8 cellular contexts compared by ENCODE assay signal in the genomic region with DNA sequence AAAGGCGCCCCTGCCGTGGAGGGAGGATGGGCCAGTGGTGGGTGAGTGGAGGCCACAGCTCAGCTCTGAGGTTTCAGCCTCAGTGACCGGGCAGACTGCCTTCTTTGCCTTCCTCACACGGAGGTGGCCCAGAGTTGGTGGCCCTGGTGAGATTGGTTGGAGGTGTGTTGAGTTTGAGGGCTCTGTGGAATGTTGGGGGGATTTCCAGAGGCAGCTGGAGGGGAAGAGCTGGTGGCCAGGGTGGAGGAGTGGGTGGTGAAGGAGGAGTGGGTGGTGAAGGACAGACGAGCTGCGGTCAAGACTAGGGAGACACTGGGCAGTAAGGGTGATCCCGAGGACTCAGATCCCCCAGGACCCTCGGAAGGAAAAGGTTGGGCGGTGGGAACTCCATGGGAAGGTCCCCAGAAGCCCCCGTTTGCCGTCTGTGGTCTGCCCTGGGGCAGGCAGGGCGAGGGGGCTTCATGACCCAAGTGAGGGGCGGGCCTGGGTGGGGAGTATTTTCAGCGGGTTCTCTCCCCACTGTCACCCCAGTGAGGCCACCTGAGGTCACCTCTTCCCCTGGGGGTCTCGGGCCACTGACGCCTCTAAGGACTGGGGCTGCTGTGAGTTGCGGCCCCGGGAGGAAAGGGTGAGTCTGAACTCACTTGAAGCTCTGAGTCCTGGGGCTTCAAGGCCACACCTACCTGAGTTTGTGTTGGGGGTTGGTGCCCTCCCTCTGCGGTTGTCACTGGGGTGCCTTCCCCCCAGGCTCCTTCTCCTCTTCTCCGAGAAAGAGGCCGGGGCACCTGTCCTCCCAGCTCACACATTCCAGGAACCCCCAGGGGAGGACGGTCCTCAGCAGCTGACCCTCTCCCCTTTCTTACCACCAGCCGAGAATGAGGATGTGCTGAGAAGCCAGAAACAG.
A peak's percentile ranks its signal among the peaks of the same experiment; 100 is the strongest.
DNase-seq lines count a peak whose midpoint lies in the region; ATAC-seq and TF ChIP-seq lines count a peak whose summit lies in the region.

No MANE protein-coding gene starts in this region.

- DNase-seq in GM13977 (ENCODE audit: low spot score) (peak; percentile 82), T-helper 2 cell (peak in 4 of 5 experiments; percentile 28 to 94 (median 62)), NCI-H510A (lab: John Stamatoyannopoulos, UW) (no peak), DMS114 treated with DMSO at 0.1 percent for 48 hours (lab: John Stamatoyannopoulos, UW; ENCODE audit: unreplicated experiment) (no peak), HUDEP-2 (lab: John Stamatoyannopoulos, UW; ENCODE audit: unreplicated experiment in 76 of 76) (no peak)
- peak; percentile 56 for DNase-seq in activated naive CD4-positive, alpha-beta T cell treated with anti-CD3 and anti-CD28 coated beads, Interleukin-2, amount 50 U/mL, for 16 hours
- DNase-seq in stimulated activated CD4-positive, alpha-beta T cell treated with anti-CD3 and anti-CD28 coated beads, Interleukin-4, amount 100 ng/mL, for 1 hour = peak; percentile 57

- TF ChIP-seq CTCF in GM13977 (IDR thresholded peaks at IDR 0.05; ENCODE audit: extremely low read depth, insufficient read depth, missing control alignments) = no peak

- in situ Hi-C loops in GM13977 (cut with MboI; ENCODE audit: low pct_unique_long_range_greater_than_20kb, low sequenced_read_pairs, unreplicated experiment) = loop anchor here (25.0 kb wide), 1 partner anchor 234 kb away; no protein-coding TSS in a partner anchor

- no peak for ATAC-seq in GM19455 (IDR thresholded peaks at IDR 0.05; ENCODE audit: unreplicated experiment)

Comparison
In these comparisons a context has a peak if more than half of its experiments do, and no peak if none do; other contexts are left out.
1. DNase-seq: peak in GM13977 (single experiment), T-helper 2 cell (4 of 5), activated naive CD4-positive, alpha-beta T cell treated with anti-CD3 and anti-CD28 coated beads, Interleukin-2, amount 50 U/mL, for 16 hours (single experiment) and stimulated activated CD4-positive, alpha-beta T cell treated with anti-CD3 and anti-CD28 coated beads, Interleukin-4, amount 100 ng/mL, for 1 hour (single experiment); none in NCI-H510A (single experiment), DMS114 treated with DMSO at 0.1 percent for 48 hours (single experiment) and HUDEP-2 (0 of 76).